25 cellular contexts compared by ENCODE assay signal in the genomic region with DNA sequence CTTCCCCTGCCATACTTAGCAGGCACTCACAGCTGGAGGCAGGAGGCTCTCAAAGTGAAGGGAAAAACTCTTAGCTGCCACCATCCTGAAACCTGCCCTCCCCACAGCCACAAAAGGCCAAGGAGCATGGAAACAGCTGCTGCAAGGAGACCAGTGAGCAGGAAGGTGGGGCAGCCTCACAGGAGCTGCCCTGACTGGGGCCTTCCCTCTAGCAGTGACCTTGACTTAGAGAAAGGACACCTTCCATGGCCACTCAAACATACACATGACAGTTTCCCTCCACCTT.
DNase-seq lines count a peak whose midpoint lies in the region; ATAC-seq lines count a peak whose summit lies in the region.
"Had no signal": no experiment of that assay in that cellular context is flagged by ENCODE, and none has a peak within 500 bp of the region (broad histone marks: within the 10 kb centered on the region; RNA-seq: fewer than 3 reads in every experiment).

No MANE protein-coding gene starts in this region.

- no peak overlapping the region for H3K4ac ChIP-seq in neuronal stem cell (ENCODE audit: low read length)

- H2BK120ac ChIP-seq in neuronal stem cell (ENCODE audit: low read depth, low read length): no peak overlapping the region

- no peak overlapping the region for H3K4me3 Mint-ChIP-seq in activated naive CD4-positive, alpha-beta T cell treated with anti-CD3 and anti-CD28 coated beads for 36 hours
- H3K4me3 Mint-ChIP-seq in T-cell: peak overlapping the region in 1 of 3 donors; percentile 57
- H3K4me3 Mint-ChIP-seq in activated naive CD8-positive, alpha-beta T cell treated with anti-CD3 and anti-CD28 coated beads, Interleukin-2, amount 50 U/mL, for 24 hours: no peak overlapping the region
- H3K4me3 Mint-ChIP-seq in stimulated activated naive CD8-positive, alpha-beta T cell treated with anti-CD3 and anti-CD28 coated beads, Interleukin-15, Interleukin-2, amounts not matched to agents 100 ng/mL and 50 ng/mL, for 24 hours: no peak overlapping the region
- H3K4me3 Mint-ChIP-seq: endodermal cell had no signal

- no peaks in the 10 kb centered on the region for H3K9me3 ChIP-seq in neuronal stem cell (replicated peaks in 1 of 2; ENCODE audit: control insufficient read depth in 2 of 2, insufficient read depth in 1 of 2, low read depth in 1 of 2, low read length in 2 of 2)
- H3K9me3 ChIP-seq: colonic mucosa, esophagus squamous epithelium, gastrocnemius medialis, thoracic aorta had no signal

- H3K4me1 Mint-ChIP-seq in activated naive CD4-positive, alpha-beta T cell treated with anti-CD3 and anti-CD28 coated beads for 36 hours (ENCODE audit: low read depth): peaks cover 47% of the 10 kb centered on the region
- H3K4me1 Mint-ChIP-seq in T-cell: peaks cover 35 to 39% (median 38%) of the 10 kb centered on the region in 3 donors
- peaks cover 60% of the 10 kb centered on the region for H3K4me1 Mint-ChIP-seq in activated naive CD8-positive, alpha-beta T cell treated with anti-CD3 and anti-CD28 coated beads, Interleukin-2, amount 50 U/mL, for 24 hours
- peaks cover 63% of the 10 kb centered on the region for H3K4me1 Mint-ChIP-seq in stimulated activated naive CD8-positive, alpha-beta T cell treated with anti-CD3 and anti-CD28 coated beads, Interleukin-15, Interleukin-2, amounts not matched to agents 100 ng/mL and 50 ng/mL, for 24 hours (ENCODE audit: low read depth)

- H3K9ac ChIP-seq in neuronal stem cell (ENCODE audit: low read depth, low read length, poor library complexity): no peak overlapping the region

- H2AK5ac ChIP-seq in neuronal stem cell (ENCODE audit: low read depth, low read length): no peak overlapping the region

- H4K8ac ChIP-seq in neuronal stem cell (ENCODE audit: low read depth, low read length): no peak overlapping the region

- no peak overlapping the region for H2AFZ ChIP-seq in neuronal stem cell (ENCODE audit: low read length)

- H3K4me1 ChIP-seq in neuronal stem cell (ENCODE audit: control insufficient read depth in 2 of 2, insufficient read depth in 1 of 2, low read depth in 1 of 2, low read length in 2 of 2): no peaks in the 10 kb centered on the region
- H3K4me1 ChIP-seq: colonic mucosa, gastrocnemius medialis had no signal

- POLR2A ChIA-PET in T-cell (lab: Charles Lee): no interaction called here

- DNase-seq in activated naive CD4-positive, alpha-beta T cell treated with anti-CD3 and anti-CD28 coated beads for 36 hours: no peak
- no peak for DNase-seq in activated naive CD4-positive, alpha-beta T cell treated with anti-CD3 and anti-CD28 coated beads, Interleukin-2, amount 50 U/mL, for 16 hours
- no peak for DNase-seq in T-cell
- DNase-seq in activated naive CD8-positive, alpha-beta T cell treated with anti-CD3 and anti-CD28 coated beads, Interleukin-2, amount 50 U/mL, for 24 hours: no peak
- DNase-seq in neuronal stem cell (ENCODE audit: low spot score): no peak
- DNase-seq: activated CD4-positive, alpha-beta T cell treated with anti-CD3 and anti-CD28 coated beads for 4 hours; activated T-cell treated with anti-CD3 and anti-CD28 coated beads for 4 hours; colonic mucosa; endodermal cell; esophagus squamous epithelium; gastrocnemius medialis; hypothalamus; Karpas-422; NCI-H1092; NCI-H1930; NCI-H2227 treated with DMSO at 0.1 percent for 48 hours; NCI-H748 treated with DMSO at 0.1 percent for 48 hours; stimulated activated CD4-positive, alpha-beta T cell treated with anti-CD3 and anti-CD28 coated beads, Interleukin-1b, Interleukin-23, amount 100 ng/mL, for 48 hours had no signal

- no peak overlapping the region for H2BK12ac ChIP-seq in neuronal stem cell (ENCODE audit: low read length)

- CTCF ChIA-PET in activated naive CD4-positive, alpha-beta T cell treated with anti-CD3 and anti-CD28 coated beads for 36 hours (lab: Charles Lee): interaction anchor here (0.6 to 1.6 kb wide), 2 partner anchors 19 to 185 kb away, joined by 3 to 4 read pairs; no protein-coding TSS in a partner anchor
- CTCF ChIA-PET in T-cell (lab: Charles Lee): no interaction called here

- no peaks in the 10 kb centered on the region for H3K9me3 Mint-ChIP-seq in activated naive CD4-positive, alpha-beta T cell treated with anti-CD3 and anti-CD28 coated beads for 36 hours
- H3K9me3 Mint-ChIP-seq in T-cell: no peaks in the 10 kb centered on the region
- no peaks in the 10 kb centered on the region for H3K9me3 Mint-ChIP-seq in activated naive CD8-positive, alpha-beta T cell treated with anti-CD3 and anti-CD28 coated beads, Interleukin-2, amount 50 U/mL, for 24 hours
- H3K9me3 Mint-ChIP-seq in stimulated activated naive CD8-positive, alpha-beta T cell treated with anti-CD3 and anti-CD28 coated beads, Interleukin-15, Interleukin-2, amounts not matched to agents 100 ng/mL and 50 ng/mL, for 24 hours: no peaks in the 10 kb centered on the region
- H3K9me3 Mint-ChIP-seq: endodermal cell had no signal

- H3K27ac Mint-ChIP-seq in activated naive CD4-positive, alpha-beta T cell treated with anti-CD3 and anti-CD28 coated beads for 36 hours: peak overlapping the region; percentile 88
- H3K27ac Mint-ChIP-seq in T-cell: peak overlapping the region; percentile 70 to 74
- peak overlapping the region; percentile 68 for H3K27ac Mint-ChIP-seq in activated naive CD8-positive, alpha-beta T cell treated with anti-CD3 and anti-CD28 coated beads, Interleukin-2, amount 50 U/mL, for 24 hours
- peak overlapping the region; percentile 95 for H3K27ac Mint-ChIP-seq in stimulated activated naive CD8-positive, alpha-beta T cell treated with anti-CD3 and anti-CD28 coated beads, Interleukin-15, Interleukin-2, amounts not matched to agents 100 ng/mL and 50 ng/mL, for 24 hours
- H3K27ac Mint-ChIP-seq: endodermal cell had no signal

- H2BK5ac ChIP-seq in neuronal stem cell (ENCODE audit: low read length): no peak overlapping the region

- H4K91ac ChIP-seq in neuronal stem cell (ENCODE audit: low read depth, low read length, poor library complexity): no peak overlapping the region

- no peak overlapping the region for H2BK15ac ChIP-seq in neuronal stem cell (ENCODE audit: low read length)

- H3K36me3 Mint-ChIP-seq in activated naive CD4-positive, alpha-beta T cell treated with anti-CD3 and anti-CD28 coated beads for 36 hours (ENCODE audit: low read depth): no peaks in the 10 kb centered on the region
- peaks cover 5% of the 10 kb centered on the region for H3K36me3 Mint-ChIP-seq in T-cell
- H3K36me3 Mint-ChIP-seq in activated naive CD8-positive, alpha-beta T cell treated with anti-CD3 and anti-CD28 coated beads, Interleukin-2, amount 50 U/mL, for 24 hours (ENCODE audit: low read depth): no peaks in the 10 kb centered on the region
- no peaks in the 10 kb centered on the region for H3K36me3 Mint-ChIP-seq in stimulated activated naive CD8-positive, alpha-beta T cell treated with anti-CD3 and anti-CD28 coated beads, Interleukin-15, Interleukin-2, amounts not matched to agents 100 ng/mL and 50 ng/mL, for 24 hours (ENCODE audit: low read depth)

- intact Hi-C loops in activated naive CD4-positive, alpha-beta T cell treated with anti-CD3 and anti-CD28 coated beads for 36 hours (cut with micrococcal nuclease): loop anchor here (1.0 to 10.0 kb wide), 4 partner anchors 8 to 808 kb away; no protein-coding TSS in a partner anchor

- H3K27me3 ChIP-seq in neuronal stem cell (ENCODE audit: control insufficient read depth in 3 of 3, insufficient read depth in 3 of 3, low read depth in 1 of 3, low read length in 3 of 3): no peaks in the 10 kb centered on the region
- H3K27me3 ChIP-seq: colonic mucosa, esophagus squamous epithelium, gastrocnemius medialis had no signal

- no peak overlapping the region for H3K23ac ChIP-seq in neuronal stem cell (ENCODE audit: low read depth, low read length, poor library complexity)

- no peaks in the 10 kb centered on the region for H3K36me3 ChIP-seq in neuronal stem cell (replicated peaks in 1 of 2; ENCODE audit: control insufficient read depth in 2 of 2, insufficient read depth in 2 of 2, low read length in 2 of 2)
- H3K36me3 ChIP-seq: colonic mucosa, esophagus squamous epithelium, gastrocnemius medialis, thoracic aorta had no signal

- H3K27me3 Mint-ChIP-seq in activated naive CD4-positive, alpha-beta T cell treated with anti-CD3 and anti-CD28 coated beads for 36 hours (ENCODE audit: low read depth): no peaks in the 10 kb centered on the region
- peaks cover 0 to 1% of the 10 kb centered on the region in 2 donors for H3K27me3 Mint-ChIP-seq in T-cell
- no peaks in the 10 kb centered on the region for H3K27me3 Mint-ChIP-seq in activated naive CD8-positive, alpha-beta T cell treated with anti-CD3 and anti-CD28 coated beads, Interleukin-2, amount 50 U/mL, for 24 hours
- H3K27me3 Mint-ChIP-seq in stimulated activated naive CD8-positive, alpha-beta T cell treated with anti-CD3 and anti-CD28 coated beads, Interleukin-15, Interleukin-2, amounts not matched to agents 100 ng/mL and 50 ng/mL, for 24 hours: no peaks in the 10 kb centered on the region

- no peaks in the 10 kb centered on the region for H3K79me1 ChIP-seq in neuronal stem cell (ENCODE audit: low read depth, low read length)

- H3K14ac ChIP-seq in neuronal stem cell (ENCODE audit: low read length): no peak overlapping the region

- H3K4me2 ChIP-seq in neuronal stem cell (ENCODE audit: insufficient read depth, low read length, poor library complexity, severe bottlenecking): no peak overlapping the region

- no peak overlapping the region for H3K27ac ChIP-seq in neuronal stem cell (replicated peaks; ENCODE audit: low read length)
- H3K27ac ChIP-seq: C4-2B, colonic mucosa, esophagus squamous epithelium, gastrocnemius medialis, thoracic aorta had no signal

- no peak overlapping the region for H3K4me3 ChIP-seq in neuronal stem cell (ENCODE audit: low read length in 2 of 2)
- H3K4me3 ChIP-seq: colonic mucosa, esophagus squamous epithelium, gastrocnemius medialis, skin epidermis, thoracic aorta had no signal

- ATAC-seq in T-cell (replicated peaks in 1 of 4): peak in 1 of 4 experiments; percentile 35
- peak; percentile 26 for ATAC-seq in activated naive CD8-positive, alpha-beta T cell treated with anti-CD3 and anti-CD28 coated beads, Interleukin-2, amount 50 U/mL, for 24 hours
- ATAC-seq in GM18502 (IDR thresholded peaks at IDR 0.05; ENCODE audit: poor library complexity, unreplicated experiment): no peak
- no peak for ATAC-seq in HG03135 (IDR thresholded peaks at IDR 0.05; ENCODE audit: unreplicated experiment)
- ATAC-seq: gastrocnemius medialis, Right ventricle myocardium inferior had no signal

- no peak overlapping the region for H3K18ac ChIP-seq in neuronal stem cell (ENCODE audit: low read length)
